1 cellular context compared by ENCODE assay signal in genomic region chr16:15482068-15482747, GRCh38.
TF ChIP-seq lines count a peak whose summit lies in the region.

No MANE protein-coding gene starts in this region.

TF ChIP-seq in HepG2, 621 proteins besides CTCF, POLR2A, EP300 and RAD21 (continued from another document and continues in another):
- TF ChIP-seq MLX (CRISPR knock-in tag; IDR thresholded peaks at IDR 0.05) = no peak
- TF ChIP-seq, protein P1, sequence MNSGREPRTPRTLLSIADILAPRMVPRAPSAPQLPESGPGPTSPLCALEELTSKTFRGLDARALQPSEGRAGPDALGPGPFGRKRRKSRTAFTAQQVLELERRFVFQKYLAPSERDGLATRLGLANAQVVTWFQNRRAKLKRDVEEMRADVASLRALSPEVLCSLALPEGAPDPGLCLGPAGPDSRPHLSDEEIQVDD (CRISPR knock-in tag; IDR thresholded peaks at IDR 0.05; ENCODE audit: borderline replicate concordance) = 0 out of 2 replicates have a peak, but pooled peaks have one; percentile 16
- no peak for TF ChIP-seq SRF (IDR thresholded peaks at IDR 0.05; ENCODE audit: low read depth, low read length)
- no peak for TF ChIP-seq NFIB (CRISPR knock-in tag; IDR thresholded peaks at IDR 0.05; ENCODE audit: borderline replicate concordance)
- TF ChIP-seq ZNF335 (CRISPR knock-in tag; IDR thresholded peaks at IDR 0.05) = peak; percentile 22; the same call in 1 of the 2 replicates
- no peak for TF ChIP-seq MYNN (CRISPR knock-in tag; IDR thresholded peaks at IDR 0.05; ENCODE audit: low read depth)
- TF ChIP-seq KLF12 (CRISPR knock-in tag; IDR thresholded peaks at IDR 0.05; ENCODE audit: borderline replicate concordance) = no peak
- no peak for TF ChIP-seq ZNF281 (CRISPR knock-in tag; IDR thresholded peaks at IDR 0.05; ENCODE audit: borderline replicate concordance)
- TF ChIP-seq ZNF773 (CRISPR knock-in tag; IDR thresholded peaks at IDR 0.05; ENCODE audit: borderline replicate concordance) = no peak
- TF ChIP-seq MEIS2 (CRISPR knock-in tag; IDR thresholded peaks at IDR 0.05) = 0 out of 2 replicates have a peak, but pooled peaks have one; percentile 47
- no peak for TF ChIP-seq RFX1 (IDR thresholded peaks at IDR 0.05)
- TF ChIP-seq ZNF501 (CRISPR knock-in tag; IDR thresholded peaks at IDR 0.05) = peak; percentile 78; the same call in 1 of the 2 replicates
- TF ChIP-seq PAWR (CRISPR knock-in tag; IDR thresholded peaks at IDR 0.05; ENCODE audit: borderline replicate concordance) = no peak
- TF ChIP-seq ATF2 (CRISPR knock-in tag; IDR thresholded peaks at IDR 0.05) = no peak
- TF ChIP-seq SRSF9 (IDR thresholded peaks at IDR 0.05; ENCODE audit: borderline replicate concordance, insufficient read depth, low read depth, low read length, poor library complexity, severe bottlenecking) = no peak
- TF ChIP-seq LRRFIP1 (CRISPR knock-in tag; conservative IDR thresholded peaks at IDR 0.05) = no peak
- TF ChIP-seq ZUFSP (CRISPR knock-in tag; IDR thresholded peaks at IDR 0.05; ENCODE audit: borderline replicate concordance) = no peak
- no peak for TF ChIP-seq ZNF513 (CRISPR knock-in tag; conservative IDR thresholded peaks at IDR 0.05)
- peak; percentile 97 for TF ChIP-seq ZNF644 (CRISPR knock-in tag; IDR thresholded peaks at IDR 0.05; ENCODE audit: low read depth)
- TF ChIP-seq MAF1 (CRISPR knock-in tag; IDR thresholded peaks at IDR 0.05; ENCODE audit: borderline replicate concordance) = no peak
- peak; percentile 57 for TF ChIP-seq MAFF (IDR thresholded peaks at IDR 0.05; ENCODE audit: low read depth, low read length)
- no peak for TF ChIP-seq HES4 (CRISPR knock-in tag; IDR thresholded peaks at IDR 0.05; ENCODE audit: borderline replicate concordance)
- TF ChIP-seq, protein P2, sequence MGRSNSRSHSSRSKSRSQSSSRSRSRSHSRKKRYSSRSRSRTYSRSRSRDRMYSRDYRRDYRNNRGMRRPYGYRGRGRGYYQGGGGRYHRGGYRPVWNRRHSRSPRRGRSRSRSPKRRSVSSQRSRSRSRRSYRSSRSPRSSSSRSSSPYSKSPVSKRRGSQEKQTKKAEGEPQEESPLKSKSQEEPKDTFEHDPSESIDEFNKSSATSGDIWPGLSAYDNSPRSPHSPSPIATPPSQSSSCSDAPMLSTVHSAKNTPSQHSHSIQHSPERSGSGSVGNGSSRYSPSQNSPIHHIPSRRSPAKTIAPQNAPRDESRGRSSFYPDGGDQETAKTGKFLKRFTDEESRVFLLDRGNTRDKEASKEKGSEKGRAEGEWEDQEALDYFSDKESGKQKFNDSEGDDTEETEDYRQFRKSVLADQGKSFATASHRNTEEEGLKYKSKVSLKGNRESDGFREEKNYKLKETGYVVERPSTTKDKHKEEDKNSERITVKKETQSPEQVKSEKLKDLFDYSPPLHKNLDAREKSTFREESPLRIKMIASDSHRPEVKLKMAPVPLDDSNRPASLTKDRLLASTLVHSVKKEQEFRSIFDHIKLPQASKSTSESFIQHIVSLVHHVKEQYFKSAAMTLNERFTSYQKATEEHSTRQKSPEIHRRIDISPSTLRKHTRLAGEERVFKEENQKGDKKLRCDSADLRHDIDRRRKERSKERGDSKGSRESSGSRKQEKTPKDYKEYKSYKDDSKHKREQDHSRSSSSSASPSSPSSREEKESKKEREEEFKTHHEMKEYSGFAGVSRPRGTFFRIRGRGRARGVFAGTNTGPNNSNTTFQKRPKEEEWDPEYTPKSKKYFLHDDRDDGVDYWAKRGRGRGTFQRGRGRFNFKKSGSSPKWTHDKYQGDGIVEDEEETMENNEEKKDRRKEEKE (IDR thresholded peaks at IDR 0.05) = no peak
- TF ChIP-seq KDM3A (CRISPR knock-in tag; IDR thresholded peaks at IDR 0.05; ENCODE audit: low read depth) = no peak
- TF ChIP-seq GABPB1 (CRISPR knock-in tag; IDR thresholded peaks at IDR 0.05) = no peak; the same call in 1 of the 2 replicates
- TF ChIP-seq ERF (CRISPR knock-in tag; IDR thresholded peaks at IDR 0.05) = peak; percentile 89
- TF ChIP-seq ZNF282 (IDR thresholded peaks at IDR 0.05; ENCODE audit: partially characterized antibody) = no peak
- no peak for TF ChIP-seq MATR3 (CRISPR knock-in tag; IDR thresholded peaks at IDR 0.05)
- no peak for TF ChIP-seq ZNF615 (CRISPR knock-in tag; IDR thresholded peaks at IDR 0.05; ENCODE audit: borderline replicate concordance)
- TF ChIP-seq, protein P3, sequence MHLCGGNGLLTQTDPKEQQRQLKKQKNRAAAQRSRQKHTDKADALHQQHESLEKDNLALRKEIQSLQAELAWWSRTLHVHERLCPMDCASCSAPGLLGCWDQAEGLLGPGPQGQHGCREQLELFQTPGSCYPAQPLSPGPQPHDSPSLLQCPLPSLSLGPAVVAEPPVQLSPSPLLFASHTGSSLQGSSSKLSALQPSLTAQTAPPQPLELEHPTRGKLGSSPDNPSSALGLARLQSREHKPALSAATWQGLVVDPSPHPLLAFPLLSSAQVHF (CRISPR knock-in tag; IDR thresholded peaks at IDR 0.05) = no peak
- no peak; the same call in 1 of the 2 replicates for TF ChIP-seq ZMAT3 (CRISPR knock-in tag; conservative IDR thresholded peaks at IDR 0.05)
- TF ChIP-seq RFX5 (IDR thresholded peaks at IDR 0.05; ENCODE audit: low read depth, low read length) = 0 out of 2 replicates have a peak, but pooled peaks have one; percentile 50
- peak; percentile 94 for TF ChIP-seq HOMEZ (CRISPR knock-in tag; IDR thresholded peaks at IDR 0.05; ENCODE audit: low read depth)
- peak; percentile 64; the same call in 1 of the 2 replicates for TF ChIP-seq IRF2 (CRISPR knock-in tag; IDR thresholded peaks at IDR 0.05)
- no peak for TF ChIP-seq TOPORS (CRISPR knock-in tag; IDR thresholded peaks at IDR 0.05)
- TF ChIP-seq, protein P4, sequence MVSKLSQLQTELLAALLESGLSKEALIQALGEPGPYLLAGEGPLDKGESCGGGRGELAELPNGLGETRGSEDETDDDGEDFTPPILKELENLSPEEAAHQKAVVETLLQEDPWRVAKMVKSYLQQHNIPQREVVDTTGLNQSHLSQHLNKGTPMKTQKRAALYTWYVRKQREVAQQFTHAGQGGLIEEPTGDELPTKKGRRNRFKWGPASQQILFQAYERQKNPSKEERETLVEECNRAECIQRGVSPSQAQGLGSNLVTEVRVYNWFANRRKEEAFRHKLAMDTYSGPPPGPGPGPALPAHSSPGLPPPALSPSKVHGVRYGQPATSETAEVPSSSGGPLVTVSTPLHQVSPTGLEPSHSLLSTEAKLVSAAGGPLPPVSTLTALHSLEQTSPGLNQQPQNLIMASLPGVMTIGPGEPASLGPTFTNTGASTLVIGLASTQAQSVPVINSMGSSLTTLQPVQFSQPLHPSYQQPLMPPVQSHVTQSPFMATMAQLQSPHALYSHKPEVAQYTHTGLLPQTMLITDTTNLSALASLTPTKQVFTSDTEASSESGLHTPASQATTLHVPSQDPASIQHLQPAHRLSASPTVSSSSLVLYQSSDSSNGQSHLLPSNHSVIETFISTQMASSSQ (IDR thresholded peaks at IDR 0.05; ENCODE audit: low read depth) = no peak
- TF ChIP-seq, protein P4 (CRISPR knock-in tag; IDR thresholded peaks at IDR 0.05; ENCODE audit: borderline replicate concordance) = no peak
- 0 out of 2 replicates have a peak, but pooled peaks have one; percentile 38 for TF ChIP-seq BCL6 (CRISPR knock-in tag; IDR thresholded peaks at IDR 0.05)
- peak; percentile 90 for TF ChIP-seq ZNF619 (CRISPR knock-in tag; IDR thresholded peaks at IDR 0.05)
